Comparison of ENCODE assay signal across 8 cellular contexts in genomic region chr2:206443735-206444527, GRCh38. TPM values are rescaled to one million over a fixed set of nuclear protein-coding genes. Genes with fewer than 3 reads are reported as not detected.
A peak's percentile ranks its signal among the peaks of the same experiment; 100 is the strongest.
DNase-seq lines count a peak whose midpoint lies in the region; ATAC-seq, FAIRE-seq and TF ChIP-seq lines count a peak whose summit lies in the region.

No MANE protein-coding gene starts in this region.

- H2AFZ ChIP-seq in ACC112 (ENCODE audit: low read length, unreplicated experiment): peak overlapping the region; percentile 93

- H3K9me3 ChIP-seq in SJSA1 (replicated peaks) (no peaks in the 10 kb centered on the region), duodenal mucosa (ENCODE audit: control insufficient read depth in 1 of 2, low read length in 2 of 2) (no peaks in the 10 kb centered on the region), testis (no peaks in the 10 kb centered on the region)

- H3K4me3 ChIP-seq in ACC112 (ENCODE audit: low read depth, low read length) (peak overlapping the region; percentile 75), SJSA1 (peak overlapping the region; percentile 37), duodenal mucosa (ENCODE audit: low read depth in 1 of 2, low read length in 2 of 2) (peak overlapping the region; percentile 43 to 48), testis (peak overlapping the region; percentile 60 to 62)

- peaks cover 32% of the 10 kb centered on the region for H3K27me3 ChIP-seq in ACC112 (ENCODE audit: insufficient read depth, low read length)
- H3K27me3 ChIP-seq in SJSA1 (replicated peaks): peaks cover 45% of the 10 kb centered on the region
- H3K27me3 ChIP-seq in duodenal mucosa (ENCODE audit: control insufficient read depth in 1 of 2, insufficient read depth in 2 of 2, low read length in 2 of 2): peaks cover 37 to 61% of the 10 kb centered on the region in 2 donors
- H3K27me3 ChIP-seq in testis: no peaks in the 10 kb centered on the region

- H3K27ac ChIP-seq in ACC112 (ENCODE audit: low read depth, low read length) (no peak overlapping the region), SJSA1 (no peak overlapping the region), duodenal mucosa (ENCODE audit: low read depth, low read length) (no peak overlapping the region), testis (peak overlapping the region; percentile 33 to 80)

- peak; percentile 43 for ATAC-seq in HG03025 (IDR thresholded peaks at IDR 0.05; ENCODE audit: low FRiP score, unreplicated experiment)

- peak; percentile 57 for FAIRE-seq in GM12891 (lab: Jason Lieb, UNC)

- H3K36me3 ChIP-seq in ACC112 (ENCODE audit: insufficient read depth, low read length) (no peaks in the 10 kb centered on the region), SJSA1 (no peaks in the 10 kb centered on the region), duodenal mucosa (ENCODE audit: control insufficient read depth in 1 of 2, insufficient read depth in 2 of 2, low read length in 2 of 2) (no peaks in the 10 kb centered on the region), testis (ENCODE audit: low read depth, missing control alignments) (no peaks in the 10 kb centered on the region)

- H3K4me1 ChIP-seq in ACC112 (ENCODE audit: control insufficient read depth, insufficient read depth, low read length, unreplicated experiment): no peaks in the 10 kb centered on the region
- H3K4me1 ChIP-seq in SJSA1 (replicated peaks): peaks cover 13% of the 10 kb centered on the region
- peaks cover 4% of the 10 kb centered on the region in 2 donors for H3K4me1 ChIP-seq in duodenal mucosa (ENCODE audit: control insufficient read depth in 1 of 2, insufficient read depth in 2 of 2, low read length in 2 of 2)
- H3K4me1 ChIP-seq in testis: peaks cover 9% of the 10 kb centered on the region

- 5 to 7% methylated on average over 32 to 48 of the region's 77 CpGs for WGBS in testis, 2 donors

- intact Hi-C loops in testis (cut with DNase I; ENCODE audit: low total_unique reads): no loop called here

- H3K79me2 ChIP-seq in ACC112 (ENCODE audit: control insufficient read depth, insufficient read depth, low read length, unreplicated experiment): no peaks in the 10 kb centered on the region

- no peak for TF ChIP-seq CTCF in testis (IDR thresholded peaks at IDR 0.05)

- TF ChIP-seq POLR2A in GM12891 (IDR thresholded peaks at IDR 0.05; ENCODE audit: low read depth, low read length) (no peak), testis (IDR thresholded peaks at IDR 0.05) (no peak)

- no peak overlapping the region for H3K9ac ChIP-seq in duodenal mucosa (ENCODE audit: low read depth in 1 of 2, low read length in 2 of 2)

- DNase-seq in GM12891 (ENCODE audit: insufficient read length, low spot score) (peak; percentile 54), SJSA1 (ENCODE audit: low read depth in 1 of 2, low spot score in 2 of 2) (peak in 1 of 2 experiments; percentile 22), medulla oblongata (ENCODE audit: extremely low spot score) (peak; percentile 24), testis (peak; percentile 19), HUDEP-2 (lab: John Stamatoyannopoulos, UW; ENCODE audit: unreplicated experiment in 76 of 76) (no peak)

TF ChIP-seq in GM12891, 5 proteins besides CTCF, POLR2A, EP300 and RAD21:
- TF ChIP-seq POLR2AphosphoS5 (IDR thresholded peaks at IDR 0.05; ENCODE audit: low read depth, low read length) (no peak), PAX5 (IDR thresholded peaks at IDR 0.05; ENCODE audit: insufficient read depth, low read length, severe bottlenecking) (no peak), SPI1 (IDR thresholded peaks at IDR 0.05; ENCODE audit: low read depth, low read length) (no peak), TAF1 (IDR thresholded peaks at IDR 0.05; ENCODE audit: low read depth, low read length) (no peak), POU2F2 (IDR thresholded peaks at IDR 0.05; ENCODE audit: low read depth, low read length) (no peak)
TF ChIP-seq in GM12891: peak in this region for 0.

RNA-seq across cellular contexts. Expression of gene ADAM23, which starts 0.6 kb away (rescaled TPM):
- polyA plus RNA-seq in GM12891 (2012; ENCODE audit: low read depth, missing spikeins): 4.7 TPM
- total RNA-seq in SJSA1 (2014; rRNA removed; shearing (Covaris generic)): 0.03 TPM in 1 of 2 replicates, not detected in the other
- 10 to 100 TPM; 19.5 to 24.2 TPM for total RNA-seq in testis
- 14.5 TPM for polyA plus RNA-seq in testis (ENCODE audit: insufficient read depth, low read depth, low replicate concordance)

Comparison
In these comparisons a context has a peak if more than half of its experiments do, and no peak if none do; other contexts are left out.
1. H3K27ac ChIP-seq: peak in testis (2 of 2); none in ACC112 (single experiment), SJSA1 (single experiment) and duodenal mucosa (single experiment).
2. DNase-seq: peak in GM12891 (single experiment), medulla oblongata (single experiment) and testis (single experiment); none in HUDEP-2 (0 of 76).
3. RNA of gene ADAM23, which starts 0.6 kb away (total RNA-seq): 19.5 to 24.2 TPM in testis; 0.03 TPM in SJSA1; every median in the first group is over 10 times any median in the second.
4. Peak in every context shown above with its lines, with median percentiles within 50 percentile points of each other: H3K4me3 ChIP-seq.